ENCODE assay signal across 1 cellular context in genomic region chr5:105868038-105868775, GRCh38.
TF ChIP-seq lines count a peak whose summit lies in the region.

No MANE protein-coding gene starts in this region.

TF ChIP-seq in GM23338, 12 proteins besides CTCF, POLR2A, EP300 and RAD21 (continued from another document):
- TF ChIP-seq ETS1 (IDR thresholded peaks at IDR 0.05) (no peak), EZH2 (IDR thresholded peaks at IDR 0.05; ENCODE audit: low read depth, unreplicated experiment) (no peak), JUNB (IDR thresholded peaks at IDR 0.05; ENCODE audit: unreplicated experiment) (no peak), ZNF462 (CRISPR knock-in tag; IDR thresholded peaks at IDR 0.05) (no peak), ZNF331 (CRISPR knock-in tag; IDR thresholded peaks at IDR 0.05; ENCODE audit: low read depth) (no peak), NANOG (IDR thresholded peaks at IDR 0.05; ENCODE audit: borderline replicate concordance) (no peak), CREB1 (CRISPR knock-in tag; IDR thresholded peaks at IDR 0.05; ENCODE audit: low read depth) (no peak), POLR2AphosphoS5 (IDR thresholded peaks at IDR 0.05; ENCODE audit: low read depth) (no peak), ZNF114 (CRISPR knock-in tag; IDR thresholded peaks at IDR 0.05) (no peak), EZH2phosphoT487 (IDR thresholded peaks at IDR 0.05; ENCODE audit: unreplicated experiment) (no peak)
